In genomic region chr14:56579345-56580316, GRCh38 we compare ENCODE assay signal across 1 cellular context.
A peak's percentile ranks its signal among the peaks of the same experiment; 100 is the strongest.
TF ChIP-seq lines count a peak whose summit lies in the region.

Gene TMEM260, plus strand, starts transcription at chr14:56579798. Its CDS starts 117 bp downstream, at chr14:56579915.

TF ChIP-seq in HepG2, 621 proteins besides CTCF, POLR2A, EP300 and RAD21 (continued from another document and continues in another):
- TF ChIP-seq RFXANK (CRISPR knock-in tag; IDR thresholded peaks at IDR 0.05) (no peak), ZNF7 (CRISPR knock-in tag; IDR thresholded peaks at IDR 0.05) (no peak), SIN3A (IDR thresholded peaks at IDR 0.05; ENCODE audit: borderline replicate concordance, low read depth, low read length) (peak; percentile 84; the same call in 1 of the 2 replicates), ZBTB38 (CRISPR knock-in tag; IDR thresholded peaks at IDR 0.05) (no peak), ZSCAN21 (CRISPR knock-in tag; IDR thresholded peaks at IDR 0.05; ENCODE audit: borderline replicate concordance) (peak; percentile 77), FOXA1 (IDR thresholded peaks at IDR 0.05) (no peak), FOXA1 (CRISPR knock-in tag; IDR thresholded peaks at IDR 0.05) (no peak), E2F1 (CRISPR knock-in tag; IDR thresholded peaks at IDR 0.05) (0 out of 2 replicates have a peak, but pooled peaks have one; percentile 32), TBX2 (CRISPR knock-in tag; IDR thresholded peaks at IDR 0.05; ENCODE audit: borderline replicate concordance) (peak; percentile 43; the same call in 1 of the 2 replicates), ZNF597 (CRISPR knock-in tag; IDR thresholded peaks at IDR 0.05) (no peak), JUNB (CRISPR knock-in tag; IDR thresholded peaks at IDR 0.05; ENCODE audit: borderline replicate concordance) (no peak), PRDM10 (CRISPR knock-in tag; IDR thresholded peaks at IDR 0.05; ENCODE audit: low read depth) (peak; percentile 99), NONO (IDR thresholded peaks at IDR 0.05) (no peak), NONO (CRISPR knock-in tag; conservative IDR thresholded peaks at IDR 0.05) (peak; percentile 66), ZNF782 (CRISPR knock-in tag; IDR thresholded peaks at IDR 0.05; ENCODE audit: borderline replicate concordance) (peak; percentile 77), HOXA7 (CRISPR knock-in tag; IDR thresholded peaks at IDR 0.05) (no peak), ZNF773 (CRISPR knock-in tag; IDR thresholded peaks at IDR 0.05; ENCODE audit: borderline replicate concordance) (no peak), ZNF781 (CRISPR knock-in tag; IDR thresholded peaks at IDR 0.05; ENCODE audit: borderline replicate concordance, not compliant biosample characterization) (no peak), SKI (IDR thresholded peaks at IDR 0.05; ENCODE audit: partially characterized antibody) (peak; percentile 33), ZNF20 (CRISPR knock-in tag; IDR thresholded peaks at IDR 0.05) (no peak), HNF1A (IDR thresholded peaks at IDR 0.05; ENCODE audit: low read depth) (no peak), HNF1A (CRISPR knock-in tag; IDR thresholded peaks at IDR 0.05; ENCODE audit: borderline replicate concordance) (peak; percentile 70), ZNF841 (CRISPR knock-in tag; IDR thresholded peaks at IDR 0.05; ENCODE audit: borderline replicate concordance) (no peak), ZBTB21 (CRISPR knock-in tag; IDR thresholded peaks at IDR 0.05) (no peak), CHD4 (IDR thresholded peaks at IDR 0.05; ENCODE audit: borderline replicate concordance, low read length) (no peak), ZNF225 (CRISPR knock-in tag; IDR thresholded peaks at IDR 0.05) (peak; percentile 90; the same call in 1 of the 2 replicates), ZNF607 (CRISPR knock-in tag; IDR thresholded peaks at IDR 0.05; ENCODE audit: borderline replicate concordance) (peak; percentile 29; the same call in 1 of the 2 replicates), SRF (IDR thresholded peaks at IDR 0.05; ENCODE audit: low read depth, low read length) (no peak)
- TF ChIP-seq, protein P1, sequence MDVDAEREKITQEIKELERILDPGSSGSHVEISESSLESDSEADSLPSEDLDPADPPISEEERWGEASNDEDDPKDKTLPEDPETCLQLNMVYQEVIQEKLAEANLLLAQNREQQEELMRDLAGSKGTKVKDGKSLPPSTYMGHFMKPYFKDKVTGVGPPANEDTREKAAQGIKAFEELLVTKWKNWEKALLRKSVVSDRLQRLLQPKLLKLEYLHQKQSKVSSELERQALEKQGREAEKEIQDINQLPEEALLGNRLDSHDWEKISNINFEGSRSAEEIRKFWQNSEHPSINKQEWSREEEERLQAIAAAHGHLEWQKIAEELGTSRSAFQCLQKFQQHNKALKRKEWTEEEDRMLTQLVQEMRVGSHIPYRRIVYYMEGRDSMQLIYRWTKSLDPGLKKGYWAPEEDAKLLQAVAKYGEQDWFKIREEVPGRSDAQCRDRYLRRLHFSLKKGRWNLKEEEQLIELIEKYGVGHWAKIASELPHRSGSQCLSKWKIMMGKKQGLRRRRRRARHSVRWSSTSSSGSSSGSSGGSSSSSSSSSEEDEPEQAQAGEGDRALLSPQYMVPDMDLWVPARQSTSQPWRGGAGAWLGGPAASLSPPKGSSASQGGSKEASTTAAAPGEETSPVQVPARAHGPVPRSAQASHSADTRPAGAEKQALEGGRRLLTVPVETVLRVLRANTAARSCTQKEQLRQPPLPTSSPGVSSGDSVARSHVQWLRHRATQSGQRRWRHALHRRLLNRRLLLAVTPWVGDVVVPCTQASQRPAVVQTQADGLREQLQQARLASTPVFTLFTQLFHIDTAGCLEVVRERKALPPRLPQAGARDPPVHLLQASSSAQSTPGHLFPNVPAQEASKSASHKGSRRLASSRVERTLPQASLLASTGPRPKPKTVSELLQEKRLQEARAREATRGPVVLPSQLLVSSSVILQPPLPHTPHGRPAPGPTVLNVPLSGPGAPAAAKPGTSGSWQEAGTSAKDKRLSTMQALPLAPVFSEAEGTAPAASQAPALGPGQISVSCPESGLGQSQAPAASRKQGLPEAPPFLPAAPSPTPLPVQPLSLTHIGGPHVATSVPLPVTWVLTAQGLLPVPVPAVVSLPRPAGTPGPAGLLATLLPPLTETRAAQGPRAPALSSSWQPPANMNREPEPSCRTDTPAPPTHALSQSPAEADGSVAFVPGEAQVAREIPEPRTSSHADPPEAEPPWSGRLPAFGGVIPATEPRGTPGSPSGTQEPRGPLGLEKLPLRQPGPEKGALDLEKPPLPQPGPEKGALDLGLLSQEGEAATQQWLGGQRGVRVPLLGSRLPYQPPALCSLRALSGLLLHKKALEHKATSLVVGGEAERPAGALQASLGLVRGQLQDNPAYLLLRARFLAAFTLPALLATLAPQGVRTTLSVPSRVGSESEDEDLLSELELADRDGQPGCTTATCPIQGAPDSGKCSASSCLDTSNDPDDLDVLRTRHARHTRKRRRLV (CRISPR knock-in tag; IDR thresholded peaks at IDR 0.05) = no peak
- TF ChIP-seq, protein P2, sequence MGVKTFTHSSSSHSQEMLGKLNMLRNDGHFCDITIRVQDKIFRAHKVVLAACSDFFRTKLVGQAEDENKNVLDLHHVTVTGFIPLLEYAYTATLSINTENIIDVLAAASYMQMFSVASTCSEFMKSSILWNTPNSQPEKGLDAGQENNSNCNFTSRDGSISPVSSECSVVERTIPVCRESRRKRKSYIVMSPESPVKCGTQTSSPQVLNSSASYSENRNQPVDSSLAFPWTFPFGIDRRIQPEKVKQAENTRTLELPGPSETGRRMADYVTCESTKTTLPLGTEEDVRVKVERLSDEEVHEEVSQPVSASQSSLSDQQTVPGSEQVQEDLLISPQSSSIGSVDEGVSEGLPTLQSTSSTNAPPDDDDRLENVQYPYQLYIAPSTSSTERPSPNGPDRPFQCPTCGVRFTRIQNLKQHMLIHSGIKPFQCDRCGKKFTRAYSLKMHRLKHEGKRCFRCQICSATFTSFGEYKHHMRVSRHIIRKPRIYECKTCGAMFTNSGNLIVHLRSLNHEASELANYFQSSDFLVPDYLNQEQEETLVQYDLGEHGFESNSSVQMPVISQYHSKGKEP (CRISPR knock-in tag; IDR thresholded peaks at IDR 0.05) = no peak
- TF ChIP-seq, protein P3, sequence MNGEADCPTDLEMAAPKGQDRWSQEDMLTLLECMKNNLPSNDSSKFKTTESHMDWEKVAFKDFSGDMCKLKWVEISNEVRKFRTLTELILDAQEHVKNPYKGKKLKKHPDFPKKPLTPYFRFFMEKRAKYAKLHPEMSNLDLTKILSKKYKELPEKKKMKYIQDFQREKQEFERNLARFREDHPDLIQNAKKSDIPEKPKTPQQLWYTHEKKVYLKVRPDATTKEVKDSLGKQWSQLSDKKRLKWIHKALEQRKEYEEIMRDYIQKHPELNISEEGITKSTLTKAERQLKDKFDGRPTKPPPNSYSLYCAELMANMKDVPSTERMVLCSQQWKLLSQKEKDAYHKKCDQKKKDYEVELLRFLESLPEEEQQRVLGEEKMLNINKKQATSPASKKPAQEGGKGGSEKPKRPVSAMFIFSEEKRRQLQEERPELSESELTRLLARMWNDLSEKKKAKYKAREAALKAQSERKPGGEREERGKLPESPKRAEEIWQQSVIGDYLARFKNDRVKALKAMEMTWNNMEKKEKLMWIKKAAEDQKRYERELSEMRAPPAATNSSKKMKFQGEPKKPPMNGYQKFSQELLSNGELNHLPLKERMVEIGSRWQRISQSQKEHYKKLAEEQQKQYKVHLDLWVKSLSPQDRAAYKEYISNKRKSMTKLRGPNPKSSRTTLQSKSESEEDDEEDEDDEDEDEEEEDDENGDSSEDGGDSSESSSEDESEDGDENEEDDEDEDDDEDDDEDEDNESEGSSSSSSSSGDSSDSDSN (CRISPR knock-in tag; IDR thresholded peaks at IDR 0.05) = peak; percentile 68; the same call in 1 of the 2 replicates
- TF ChIP-seq, protein P4, sequence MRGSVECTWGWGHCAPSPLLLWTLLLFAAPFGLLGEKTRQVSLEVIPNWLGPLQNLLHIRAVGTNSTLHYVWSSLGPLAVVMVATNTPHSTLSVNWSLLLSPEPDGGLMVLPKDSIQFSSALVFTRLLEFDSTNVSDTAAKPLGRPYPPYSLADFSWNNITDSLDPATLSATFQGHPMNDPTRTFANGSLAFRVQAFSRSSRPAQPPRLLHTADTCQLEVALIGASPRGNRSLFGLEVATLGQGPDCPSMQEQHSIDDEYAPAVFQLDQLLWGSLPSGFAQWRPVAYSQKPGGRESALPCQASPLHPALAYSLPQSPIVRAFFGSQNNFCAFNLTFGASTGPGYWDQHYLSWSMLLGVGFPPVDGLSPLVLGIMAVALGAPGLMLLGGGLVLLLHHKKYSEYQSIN (CRISPR knock-in tag; IDR thresholded peaks at IDR 0.05; ENCODE audit: borderline replicate concordance) = no peak
